ENCODE assay signal across 8 cellular contexts in the genomic region with DNA sequence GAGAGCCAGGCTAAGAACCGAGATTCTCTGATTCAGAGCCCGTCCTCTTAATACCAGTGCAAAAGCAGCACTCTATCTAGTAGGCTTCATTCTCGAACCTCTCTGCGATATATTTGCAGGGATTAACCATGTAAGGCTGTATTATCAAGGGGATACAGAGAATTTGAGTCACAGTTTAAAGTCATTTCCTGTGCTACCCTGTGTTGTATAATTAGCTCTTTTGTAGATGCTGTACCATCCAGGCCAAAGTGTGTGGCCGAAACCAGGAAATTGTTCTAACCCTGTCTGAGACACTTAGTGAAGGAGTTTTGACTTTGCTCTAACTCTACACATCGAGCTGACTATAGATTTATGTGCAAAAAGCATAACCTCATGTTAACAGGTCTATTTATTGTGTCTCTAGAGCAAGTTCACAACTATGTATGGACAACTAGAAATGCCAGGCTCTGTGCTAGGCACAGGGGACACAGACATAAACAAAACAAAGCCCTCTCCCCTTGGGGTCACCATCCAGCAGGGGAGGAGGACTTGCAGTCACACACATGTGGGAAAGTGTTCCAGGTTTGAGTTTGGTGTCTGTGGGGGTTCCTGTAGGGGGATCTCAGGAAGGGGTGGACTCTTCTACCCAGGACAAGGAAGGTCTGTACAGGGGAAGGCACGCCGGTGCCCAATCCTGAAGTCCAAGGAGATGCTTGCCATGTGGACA.
DNase-seq lines count a peak whose midpoint lies in the region; ATAC-seq and TF ChIP-seq lines count a peak whose summit lies in the region.

No MANE protein-coding gene starts in this region.

- no peaks in the 10 kb centered on the region for H3K27me3 ChIP-seq in duodenal mucosa (ENCODE audit: control insufficient read depth in 1 of 2, insufficient read depth in 2 of 2, low read length in 2 of 2)

- H3K4me1 ChIP-seq in duodenal mucosa (ENCODE audit: control insufficient read depth in 1 of 2, insufficient read depth in 2 of 2, low read length in 2 of 2) = peaks cover 38 to 45% of the 10 kb centered on the region in 2 donors

- TF ChIP-seq POLR2A in NB4 (IDR thresholded peaks at IDR 0.05; ENCODE audit: extremely low read depth, insufficient read length) = no peak

- no peak for TF ChIP-seq CTCF in GM12864 (IDR thresholded peaks at IDR 0.05; ENCODE audit: low read depth, low read length, missing control alignments)
- TF ChIP-seq CTCF in NB4 (IDR thresholded peaks at IDR 0.05; ENCODE audit: low read depth, low read length) = no peak
- no peak for TF ChIP-seq CTCF in omental fat pad (IDR thresholded peaks at IDR 0.05)

- no peak overlapping the region for H3K4me3 ChIP-seq in GM12864 (ENCODE audit: low read depth, low read length)
- H3K4me3 ChIP-seq in NB4 (ENCODE audit: low read depth, low read length) = no peak overlapping the region
- no peak overlapping the region for H3K4me3 ChIP-seq in duodenal mucosa (ENCODE audit: low read depth in 1 of 2, low read length in 2 of 2)

- peak; percentile 65 for DNase-seq in GM12864 (ENCODE audit: low read depth)
- DNase-seq in NB4 (ENCODE audit: low read depth) = peak; percentile 68
- peak; percentile 50 to 52 for DNase-seq in stimulated activated CD4-positive, alpha-beta T cell treated with anti-CD3 and anti-CD28 coated beads, Interleukin-15, amount 100 ng/mL, for 48 hours (ENCODE audit: low read depth in 2 of 2)
- no peak for DNase-seq in cerebellar cortex (ENCODE audit: low spot score)
- DNase-seq in omental fat pad (ENCODE audit: low spot score) = no peak
- no peak for DNase-seq in CD1c-positive myeloid dendritic cell (ENCODE audit: extremely low spot score)

- H3K27ac ChIP-seq in duodenal mucosa (ENCODE audit: low read depth, low read length) = peak overlapping the region; percentile 8

- peaks cover 5 to 23% of the 10 kb centered on the region in 2 donors for H3K36me3 ChIP-seq in duodenal mucosa (ENCODE audit: control insufficient read depth in 1 of 2, insufficient read depth in 2 of 2, low read length in 2 of 2)

- ATAC-seq in GM21737 (IDR thresholded peaks at IDR 0.05; ENCODE audit: unreplicated experiment) (peak; percentile 68), omental fat pad (ENCODE audit: low FRiP score) (no peak)

- H3K9me3 ChIP-seq in duodenal mucosa (ENCODE audit: control insufficient read depth in 1 of 2, low read length in 2 of 2) = no peaks in the 10 kb centered on the region

- no peak overlapping the region for H3K9ac ChIP-seq in duodenal mucosa (ENCODE audit: low read depth in 1 of 2, low read length in 2 of 2)

Comparison
In these comparisons a context has a peak if more than half of its experiments do, and no peak if none do; other contexts are left out.
1. DNase-seq: peak in GM12864 (single experiment), NB4 (single experiment) and stimulated activated CD4-positive, alpha-beta T cell treated with anti-CD3 and anti-CD28 coated beads, Interleukin-15, amount 100 ng/mL, for 48 hours (2 of 2); none in cerebellar cortex (single experiment), omental fat pad (single experiment) and CD1c-positive myeloid dendritic cell (single experiment).